ENCODE assay signal across 26 cellular contexts in genomic region chr12:13595536-13596450, GRCh38.
A peak's percentile ranks its signal among the peaks of the same experiment; 100 is the strongest.
DNase-seq lines count a peak whose midpoint lies in the region; ATAC-seq and TF ChIP-seq lines count a peak whose summit lies in the region.
"Had no signal": no experiment of that assay in that cellular context is flagged by ENCODE, and none has a peak within 500 bp of the region (broad histone marks: within the 10 kb centered on the region; RNA-seq: fewer than 3 reads in every experiment).

No MANE protein-coding gene starts in this region.

- H3K9me3 ChIP-seq in breast epithelium: no peaks in the 10 kb centered on the region
- H3K9me3 ChIP-seq in thyroid gland: no peaks in the 10 kb centered on the region
- no peaks in the 10 kb centered on the region for H3K9me3 ChIP-seq in WERI-Rb-1 (ENCODE audit: severe bottlenecking)
- H3K9me3 ChIP-seq: left lung, psoas muscle, suprapubic skin, uterus had no signal

- no peak for ATAC-seq in HG02759 (IDR thresholded peaks at IDR 0.05; ENCODE audit: unreplicated experiment)
- ATAC-seq: left lung; psoas muscle; stimulated activated memory B cell treated with anti-CD40 and anti-IgM and Interleukin-4, amounts not matched to agents 10 μg/mL and 1 μg/mL and 100 μg/mL, for 72 hours had no signal

- no peaks in the 10 kb centered on the region for H3K36me3 Mint-ChIP-seq in MCF 10A (ENCODE audit: insufficient read depth, unreplicated experiment)
- H3K36me3 Mint-ChIP-seq: stimulated activated memory B cell treated with anti-CD40 and anti-IgM and Interleukin-4, amounts not matched to agents 10 μg/mL and 1 μg/mL and 100 μg/mL, for 72 hours had no signal

- no peak for TF ChIP-seq CTCF in MCF 10A (IDR thresholded peaks at IDR 0.05; ENCODE audit: unreplicated experiment)
- TF ChIP-seq CTCF in breast epithelium (IDR thresholded peaks at IDR 0.05): no peak
- no peak for TF ChIP-seq CTCF in thyroid gland (IDR thresholded peaks at IDR 0.05)
- no peak for TF ChIP-seq CTCF in WERI-Rb-1 (IDR thresholded peaks at IDR 0.05; ENCODE audit: low read depth, low read length)

- H3K4me3 ChIP-seq in breast epithelium: no peak overlapping the region
- H3K4me3 ChIP-seq in thyroid gland (replicated peaks in 1 of 3): no peak overlapping the region
- H3K4me3 ChIP-seq in WERI-Rb-1 (ENCODE audit: low read depth, low read length): no peak overlapping the region
- H3K4me3 ChIP-seq: left lung, psoas muscle, smooth muscle cell, suprapubic skin, uterus had no signal

- no peaks in the 10 kb centered on the region for H3K9me3 Mint-ChIP-seq in MCF 10A (ENCODE audit: unreplicated experiment)
- H3K9me3 Mint-ChIP-seq: activated T-cell treated with anti-CD3 and anti-CD28 coated beads, Interleukin-2, amount 50 U/mL, for 24 hours; stimulated activated memory B cell treated with anti-CD40 and anti-IgM and Interleukin-4, amounts not matched to agents 10 μg/mL and 1 μg/mL and 100 μg/mL, for 72 hours had no signal

- H3K27ac ChIP-seq in breast epithelium (no peak overlapping the region), thyroid gland (no peak overlapping the region), WERI-Rb-1 (no peak overlapping the region)
- H3K27ac ChIP-seq: left lung, psoas muscle, suprapubic skin, uterus had no signal

- TF ChIP-seq POLR2A in breast epithelium (IDR thresholded peaks at IDR 0.05) (no peak), thyroid gland (IDR thresholded peaks at IDR 0.05) (no peak)

- no TSS peak for BruUV-seq in MCF 10A (replicated peaks; lab: Mats Ljungman, UMichigan)

- H3K27me3 Mint-ChIP-seq in MCF 10A (ENCODE audit: insufficient read depth, unreplicated experiment): no peaks in the 10 kb centered on the region
- H3K27me3 Mint-ChIP-seq: stimulated activated memory B cell treated with anti-CD40 and anti-IgM and Interleukin-4, amounts not matched to agents 10 μg/mL and 1 μg/mL and 100 μg/mL, for 72 hours had no signal

- DNase-seq in MCF 10A (ENCODE audit: unreplicated experiment) (peak; percentile 27), breast epithelium (ENCODE audit: low spot score in 2 of 2) (no peak), NCI-H69 (lab: John Stamatoyannopoulos, UW) (peak; percentile 64), iPS-NIHi11 (ENCODE audit: low spot score) (peak; percentile 28), thyroid gland (peak; percentile 16 to 26), WERI-Rb-1 (no peak), activated gamma-delta T cell (lab: John Stamatoyannopoulos, UW) (no peak)
- DNase-seq: activated CD8-positive, alpha-beta memory T cell treated with anti-CD3 and anti-CD28 coated beads for 24 hours; activated naive CD4-positive, alpha-beta T cell; activated T-cell treated with anti-CD3 and anti-CD28 coated beads, Interleukin-2, amount 50 U/mL, for 24 hours; amniotic stem cell; COR-L47; dermis blood vessel endothelial cell; EL; KBM-7; left lung; NCI-H2029; NCI-H510A treated with DMSO at 0.1 percent for 48 hours; psoas muscle; SHP77; SW 1271; uterus had no signal

- CTCF ChIA-PET in MCF 10A (lab: Yijun Ruan, JAX): interaction anchor here (0.6 kb wide), 1 partner anchor 18 kb away, joined by 3 read pairs; no protein-coding TSS in a partner anchor

- WGBS in thyroid gland, 2 donors: 69 to 78% methylated on average over 2 of the region's 2 CpGs

- H3K4me1 Mint-ChIP-seq in MCF 10A (ENCODE audit: insufficient read depth, unreplicated experiment): no peaks in the 10 kb centered on the region

- H3K4me1 ChIP-seq in breast epithelium: no peaks in the 10 kb centered on the region
- peaks cover 0 to 10% of the 10 kb centered on the region in 2 donors for H3K4me1 ChIP-seq in thyroid gland
- H3K4me1 ChIP-seq: left lung, psoas muscle, suprapubic skin, uterus had no signal

- no peak overlapping the region for H3K4me3 Mint-ChIP-seq in MCF 10A (ENCODE audit: unreplicated experiment)
- H3K4me3 Mint-ChIP-seq: activated T-cell treated with anti-CD3 and anti-CD28 coated beads, Interleukin-2, amount 50 U/mL, for 24 hours; stimulated activated memory B cell treated with anti-CD40 and anti-IgM and Interleukin-4, amounts not matched to agents 10 μg/mL and 1 μg/mL and 100 μg/mL, for 72 hours had no signal

- H3K27me3 ChIP-seq in breast epithelium: no peaks in the 10 kb centered on the region
- H3K27me3 ChIP-seq in thyroid gland: no peaks in the 10 kb centered on the region
- no peaks in the 10 kb centered on the region for H3K27me3 ChIP-seq in WERI-Rb-1 (ENCODE audit: insufficient read depth, low read depth, severe bottlenecking)
- H3K27me3 ChIP-seq: left lung, suprapubic skin, uterus had no signal

- no peaks in the 10 kb centered on the region for H3K36me3 ChIP-seq in breast epithelium
- H3K36me3 ChIP-seq in thyroid gland: no peaks in the 10 kb centered on the region
- no peaks in the 10 kb centered on the region for H3K36me3 ChIP-seq in WERI-Rb-1
- H3K36me3 ChIP-seq: left lung, suprapubic skin, uterus had no signal

- intact Hi-C loops in MCF 10A (cut with micrococcal nuclease): no loop called here
- intact Hi-C loops in breast epithelium (cut with DNase I; ENCODE audit: low total_unique reads): no loop called here
- intact Hi-C loops in thyroid gland (cut with DNase I): no loop called here

- POLR2A ChIA-PET in MCF 10A (lab: Yijun Ruan, JAX): interaction anchor here (0.7 kb wide), 1 partner anchor 331 kb away, joined by 3 read pairs; no protein-coding TSS in a partner anchor

- no peak overlapping the region for H3K27ac Mint-ChIP-seq in MCF 10A (ENCODE audit: low read depth, unreplicated experiment)
- H3K27ac Mint-ChIP-seq: activated T-cell treated with anti-CD3 and anti-CD28 coated beads, Interleukin-2, amount 50 U/mL, for 24 hours; stimulated activated memory B cell treated with anti-CD40 and anti-IgM and Interleukin-4, amounts not matched to agents 10 μg/mL and 1 μg/mL and 100 μg/mL, for 72 hours had no signal

Comparison
In these comparisons a context has a peak if more than half of its experiments do, and no peak if none do; other contexts are left out.
1. DNase-seq: peak in MCF 10A (single experiment), NCI-H69 (single experiment), iPS-NIHi11 (single experiment) and thyroid gland (2 of 2); none in breast epithelium (0 of 2), WERI-Rb-1 (single experiment) and activated gamma-delta T cell (single experiment).